Comparison of ENCODE assay signal across 8 cellular contexts in the genomic region with DNA sequence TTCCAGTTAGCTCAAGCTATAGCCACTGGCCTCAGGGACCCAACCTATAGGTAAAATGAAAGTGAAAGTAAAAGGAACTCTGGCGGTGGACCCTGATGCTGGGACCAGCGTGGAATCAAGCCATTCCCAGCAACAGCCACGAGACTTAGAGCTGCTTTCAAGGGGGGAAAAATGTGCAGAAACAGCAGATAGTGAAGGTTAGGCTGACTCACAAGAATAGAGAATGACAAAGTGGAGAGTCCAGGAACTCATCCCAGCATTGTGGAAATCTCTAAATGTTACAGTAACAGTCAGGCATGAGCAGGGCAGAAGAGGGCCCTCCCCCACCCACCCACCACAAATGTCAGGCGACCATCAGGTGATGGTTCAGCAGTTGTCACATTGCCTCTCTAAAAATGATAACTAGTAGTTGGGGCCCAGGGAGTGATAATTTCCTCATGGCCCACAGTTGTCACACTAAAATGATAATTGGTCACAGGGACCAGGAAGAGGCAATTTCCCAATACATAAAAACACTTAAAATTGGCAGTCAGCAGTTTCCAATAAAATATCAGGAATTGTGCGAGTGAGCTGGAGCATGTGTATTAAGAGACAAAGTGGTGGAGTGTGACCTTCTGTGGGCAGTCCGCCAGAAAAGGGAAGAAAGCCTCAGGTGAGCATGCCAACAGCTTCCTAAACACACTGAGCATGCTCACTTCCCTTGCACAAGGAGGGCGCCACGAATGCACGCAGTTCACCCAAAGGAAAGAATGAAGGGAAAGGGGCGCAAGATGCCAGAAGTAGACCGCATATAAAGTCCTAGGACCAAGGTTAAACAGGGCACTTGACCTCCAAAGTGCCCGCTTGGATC.
DNase-seq lines count a peak whose midpoint lies in the region; ATAC-seq, FAIRE-seq and TF ChIP-seq lines count a peak whose summit lies in the region.
"Had no signal": no experiment of that assay in that cellular context is flagged by ENCODE, and none has a peak within 500 bp of the region (broad histone marks: within the 10 kb centered on the region; RNA-seq: fewer than 3 reads in every experiment).

No MANE protein-coding gene starts in this region.

- peaks cover 10% of the 10 kb centered on the region for H3K4me1 ChIP-seq in Karpas-422 (ENCODE audit: low read length)
- H3K4me1 ChIP-seq in left lung = peaks cover 0 to 11% of the 10 kb centered on the region in 2 donors

- H3K4me3 Mint-ChIP-seq in activated T-helper 1 cell treated with anti-CD3 and anti-CD28 coated beads, Interleukin-12 subunit alpha, Interleukin-12 subunit beta, Interleukin-2, Interleukin-4 antibody, amounts not matched to agents 30 ng/mL and 10 ng/mL and 1 ng/mL, durations not matched to agents 14 hours and 24 hours and 36 hours = peak overlapping the region; percentile 27

- H4K20me1 ChIP-seq in Karpas-422 (ENCODE audit: insufficient read depth, low read depth, low read length) = no peaks in the 10 kb centered on the region

- H3K9me3 ChIP-seq in Karpas-422 (ENCODE audit: low read length) (peaks cover 2% of the 10 kb centered on the region; the same call in 1 of the 2 replicates), left lung (no peaks in the 10 kb centered on the region)
- H3K9me3 ChIP-seq: neutrophil had no signal

- no peaks in the 10 kb centered on the region for H3K9me2 ChIP-seq in Karpas-422 (replicated peaks; ENCODE audit: insufficient read depth, low read length)

- H3K9ac ChIP-seq in Karpas-422 (ENCODE audit: low read length) = no peak overlapping the region

- TF ChIP-seq CTCF in left lung (IDR thresholded peaks at IDR 0.05) = no peak

- H3K27ac Mint-ChIP-seq in activated T-helper 1 cell treated with anti-CD3 and anti-CD28 coated beads, Interleukin-12 subunit alpha, Interleukin-12 subunit beta, Interleukin-2, Interleukin-4 antibody, amounts not matched to agents 30 ng/mL and 10 ng/mL and 1 ng/mL, durations not matched to agents 14 hours and 24 hours and 36 hours = no peak overlapping the region

- H3K9me3 Mint-ChIP-seq in activated T-helper 1 cell treated with anti-CD3 and anti-CD28 coated beads, Interleukin-12 subunit alpha, Interleukin-12 subunit beta, Interleukin-2, Interleukin-4 antibody, amounts not matched to agents 30 ng/mL and 10 ng/mL and 1 ng/mL, durations not matched to agents 14 hours and 24 hours and 36 hours = no peaks in the 10 kb centered on the region

- no peak overlapping the region for H3K27ac ChIP-seq in Karpas-422 (ENCODE audit: low read length)
- H3K27ac ChIP-seq in left lung = peak overlapping the region in 1 of 2 donors; percentile 59
- H3K27ac ChIP-seq: neutrophil had no signal

- peak overlapping the region; percentile 43 for H3K4me2 ChIP-seq in Karpas-422 (ENCODE audit: low read depth, low read length, poor library complexity, severe bottlenecking)

- intact Hi-C loops in activated T-helper 1 cell treated with anti-CD3 and anti-CD28 coated beads, Interleukin-12 subunit alpha, Interleukin-12 subunit beta, Interleukin-2, Interleukin-4 antibody, amounts not matched to agents 30 ng/mL and 10 ng/mL and 1 ng/mL, durations not matched to agents 14 hours and 24 hours and 36 hours (cut with micrococcal nuclease) = no loop called here
- intact Hi-C loops in left lung (cut with DNase I) = no loop called here

- peak; percentile 38 for FAIRE-seq in GM12892 (lab: Jason Lieb, UNC)

- H3K27me3 ChIP-seq in Karpas-422 (ENCODE audit: low read length) (no peaks in the 10 kb centered on the region), left lung (no peaks in the 10 kb centered on the region)
- H3K27me3 ChIP-seq: neutrophil had no signal

- H3K36me3 ChIP-seq in Karpas-422 (ENCODE audit: insufficient read depth, low read length) = no peaks in the 10 kb centered on the region
- H3K36me3 ChIP-seq in left lung = no peaks in the 10 kb centered on the region
- H3K36me3 ChIP-seq: neutrophil had no signal

- H3K4me3 ChIP-seq in Karpas-422 (ENCODE audit: low read length) (peak overlapping the region; percentile 57), left lung (no peak overlapping the region)

- no peaks in the 10 kb centered on the region for H3K36me3 Mint-ChIP-seq in activated T-helper 1 cell treated with anti-CD3 and anti-CD28 coated beads, Interleukin-12 subunit alpha, Interleukin-12 subunit beta, Interleukin-2, Interleukin-4 antibody, amounts not matched to agents 30 ng/mL and 10 ng/mL and 1 ng/mL, durations not matched to agents 14 hours and 24 hours and 36 hours (ENCODE audit: low read depth)

- ATAC-seq in left lung (peak; percentile 70), GM18858 (IDR thresholded peaks at IDR 0.05; ENCODE audit: unreplicated experiment) (no peak)

- H3K4me1 Mint-ChIP-seq in activated T-helper 1 cell treated with anti-CD3 and anti-CD28 coated beads, Interleukin-12 subunit alpha, Interleukin-12 subunit beta, Interleukin-2, Interleukin-4 antibody, amounts not matched to agents 30 ng/mL and 10 ng/mL and 1 ng/mL, durations not matched to agents 14 hours and 24 hours and 36 hours (ENCODE audit: low read depth) = peaks cover 7% of the 10 kb centered on the region

- peak overlapping the region; percentile 89 for H2AFZ ChIP-seq in Karpas-422 (ENCODE audit: low read length)

- H3K27me3 Mint-ChIP-seq in activated T-helper 1 cell treated with anti-CD3 and anti-CD28 coated beads, Interleukin-12 subunit alpha, Interleukin-12 subunit beta, Interleukin-2, Interleukin-4 antibody, amounts not matched to agents 30 ng/mL and 10 ng/mL and 1 ng/mL, durations not matched to agents 14 hours and 24 hours and 36 hours (ENCODE audit: insufficient read depth) = no peaks in the 10 kb centered on the region

- no peak for TF ChIP-seq POLR2A in GM12892 (IDR thresholded peaks at IDR 0.05; ENCODE audit: low read depth, low read length)

- no peaks in the 10 kb centered on the region for H3K79me2 ChIP-seq in Karpas-422 (ENCODE audit: low read length)

- DNase-seq in GM12892 (ENCODE audit: insufficient read length) (no peak), Karpas-422 (no peak), left lung (no peak), middle frontal gyrus (ENCODE audit: extremely low spot score, low spot score) (no peak), NCI-H1092 (lab: John Stamatoyannopoulos, UW) (no peak)
- DNase-seq in activated T-helper 1 cell treated with anti-CD3 and anti-CD28 coated beads, Interleukin-12 subunit alpha, Interleukin-12 subunit beta, Interleukin-2, Interleukin-4 antibody, amounts not matched to agents 30 ng/mL and 10 ng/mL and 1 ng/mL, durations not matched to agents 14 hours and 24 hours and 36 hours (ENCODE audit: low spot score) = no peak
